Comparison of ENCODE assay signal across 22 cellular contexts in the genomic region with DNA sequence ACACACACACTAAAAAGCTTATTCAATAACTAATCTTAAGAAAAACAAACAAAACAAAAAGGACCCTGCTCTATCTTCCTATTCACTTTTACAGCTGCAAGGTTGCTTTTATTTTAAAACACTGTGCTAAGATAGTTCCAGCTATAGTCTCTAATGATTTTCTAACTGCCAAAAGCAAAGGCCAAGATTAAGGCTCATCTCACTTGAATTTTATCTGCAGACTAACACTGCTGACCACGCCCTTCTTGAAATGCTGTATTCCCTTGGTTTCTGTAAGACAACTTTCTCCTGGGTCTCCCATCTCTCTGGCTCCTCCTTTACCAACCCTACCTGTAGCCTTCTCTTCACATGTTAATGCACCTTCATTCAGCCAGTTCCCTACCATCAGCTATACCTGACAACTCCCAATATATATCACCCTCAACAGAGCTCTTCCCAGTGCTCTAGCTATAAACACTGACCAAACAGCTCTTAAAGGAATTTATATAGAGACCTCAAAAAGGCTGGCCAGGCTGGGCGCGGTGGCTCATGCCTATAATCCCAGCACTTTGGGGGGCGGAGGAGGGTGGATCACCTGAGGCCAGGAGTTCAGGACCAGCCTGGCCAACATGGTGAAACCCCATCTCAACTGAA.
"Had no signal": no experiment of that assay in that cellular context is flagged by ENCODE, and none has a peak within 500 bp of the region (broad histone marks: within the 10 kb centered on the region; RNA-seq: fewer than 3 reads in every experiment).

No MANE protein-coding gene starts in this region.

- H2AFZ ChIP-seq: neural progenitor cell had no signal

- H3K4me1 ChIP-seq: breast epithelium, left ventricle myocardium inferior, neural progenitor cell, prostate gland, tibial artery had no signal

- FAIRE-seq: astrocyte had no signal

- H3K4me3 ChIP-seq: breast epithelium, esophagus squamous epithelium, left ventricle myocardium inferior, neural progenitor cell, prostate gland, right atrium auricular region, tibial artery had no signal

- H3K9me3 ChIP-seq: breast epithelium, esophagus squamous epithelium, left ventricle myocardium inferior, prostate gland, right atrium auricular region, tibial artery had no signal

- H3K4me3 Mint-ChIP-seq: activated naive CD4-positive, alpha-beta T cell treated with anti-CD3 and anti-CD28 coated beads, Interleukin-2, amount 50 U/mL, for 24 hours; neural progenitor cell had no signal

- H3K36me3 ChIP-seq: breast epithelium, esophagus squamous epithelium, left ventricle myocardium inferior, neural progenitor cell, prostate gland, right atrium auricular region, tibial artery had no signal

- H3K27ac ChIP-seq: breast epithelium, esophagus squamous epithelium, left ventricle myocardium inferior, neural progenitor cell, prostate gland, right atrium auricular region, tibial artery, VCaP had no signal

- DNase-seq: activated CD4-positive, alpha-beta T cell treated with anti-CD3 and anti-CD28 coated beads, Interleukin-2, amount 50 U/mL, for 4 hours; activated gamma-delta T cell; cerebellar nuclear complex; effector CD4-positive, alpha-beta T cell; esophagus squamous epithelium; foreskin fibroblast; left ventricle myocardium inferior; mammary epithelial cell; naive B cell; stimulated activated CD4-positive, alpha-beta T cell treated with anti-CD3 and anti-CD28 coated beads, Interleukin-12 subunit alpha, Interleukin-12 subunit beta, amount 100 ng/mL, for 4 hours; stimulated activated CD4-positive, alpha-beta T cell treated with anti-CD3 and anti-CD28 coated beads, Interleukin-1b, Interleukin-23, amount 100 ng/mL, for 48 hours; stimulated activated CD8-positive, alpha-beta memory T cell treated with anti-CD3 and anti-CD28 coated beads, Interleukin-4, amount 100 ng/mL, for 48 hours; stimulated activated naive CD4-positive, alpha-beta T cell treated with Interleukin-2 at 50 U/mL for 16 hours; T-helper 9 cell; tibial artery had no signal

- H3K27me3 ChIP-seq: breast epithelium, esophagus squamous epithelium, neural progenitor cell, right atrium auricular region, tibial artery had no signal

- H3K4me1 Mint-ChIP-seq: neural progenitor cell had no signal

- H3K9ac ChIP-seq: neural progenitor cell had no signal

- H3K27me3 Mint-ChIP-seq: activated naive CD4-positive, alpha-beta T cell treated with anti-CD3 and anti-CD28 coated beads, Interleukin-2, amount 50 U/mL, for 24 hours; naive B cell had no signal

- H3K4me2 ChIP-seq: neural progenitor cell had no signal

- H3K27ac Mint-ChIP-seq: activated naive CD4-positive, alpha-beta T cell treated with anti-CD3 and anti-CD28 coated beads, Interleukin-2, amount 50 U/mL, for 24 hours; neural progenitor cell had no signal
